In the genomic region with DNA sequence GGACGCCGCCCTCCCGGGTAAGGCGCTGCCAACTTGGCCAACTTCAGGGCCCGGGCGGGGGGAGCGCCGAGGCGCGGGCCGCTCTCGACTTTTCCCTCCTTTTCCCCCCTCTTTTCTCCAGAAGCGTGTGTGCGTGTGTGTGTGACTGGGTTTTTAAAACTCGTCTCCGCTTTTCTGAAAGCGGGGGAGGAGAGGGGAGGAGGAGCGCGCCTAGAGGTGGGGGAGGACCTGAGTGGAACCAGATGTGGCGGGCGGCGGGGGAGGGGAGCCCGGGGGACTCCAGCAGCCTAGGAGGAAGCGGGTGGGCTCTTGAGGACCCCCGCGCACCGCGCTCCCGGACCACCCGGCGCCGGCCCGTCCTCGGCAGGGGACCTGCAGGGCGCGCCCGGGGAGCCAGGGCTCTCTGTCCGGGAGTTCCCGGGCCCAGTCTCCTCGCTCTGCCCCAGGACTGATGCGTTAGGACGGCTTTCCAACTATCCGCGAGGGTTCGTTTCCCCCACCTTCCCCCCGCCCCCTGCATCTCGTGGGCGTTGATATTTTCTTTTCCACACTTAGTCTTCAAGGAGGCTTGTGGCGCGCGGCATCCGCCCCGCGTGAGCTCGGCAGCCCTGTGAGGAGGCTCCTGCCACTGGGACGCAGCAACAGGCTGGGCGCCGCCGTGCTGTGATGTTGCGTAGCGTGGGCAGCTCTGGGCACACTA, we compare ENCODE assay signal across 8 cellular contexts. TPM values are rescaled to one million over a fixed set of nuclear protein-coding genes. Genes with fewer than 3 reads are reported as not detected.
A peak's percentile ranks its signal among the peaks of the same experiment; 100 is the strongest.
DNase-seq lines count a peak whose midpoint lies in the region; ATAC-seq and TF ChIP-seq lines count a peak whose summit lies in the region.

No MANE protein-coding gene starts in this region.

- peak overlapping the region; percentile 92 for H3K9ac ChIP-seq in fibroblast of lung (ENCODE audit: insufficient read depth, low read length)

- H3K4me1 Mint-ChIP-seq in activated CD8-positive, alpha-beta T cell treated with anti-CD3 and anti-CD28 coated beads, Interleukin-2, amount 10 ng/mL, durations not matched to agents 7 days and 5 days (ENCODE audit: low read depth): peaks cover 7% of the 10 kb centered on the region
- peaks cover 62% of the 10 kb centered on the region for H3K4me1 Mint-ChIP-seq in nephron progenitor cell

- H3K27me3 Mint-ChIP-seq in activated CD8-positive, alpha-beta T cell treated with anti-CD3 and anti-CD28 coated beads, Interleukin-2, amount 10 ng/mL, durations not matched to agents 7 days and 5 days (ENCODE audit: low read depth): peaks cover 22% of the 10 kb centered on the region
- H3K27me3 Mint-ChIP-seq in nephron progenitor cell (ENCODE audit: low read depth, poor library complexity): peaks cover 5% of the 10 kb centered on the region

- H3K79me2 ChIP-seq in fibroblast of lung (ENCODE audit: control insufficient read depth, insufficient read depth, low read length): peaks cover 51% of the 10 kb centered on the region

- H3K27ac Mint-ChIP-seq in activated CD8-positive, alpha-beta T cell treated with anti-CD3 and anti-CD28 coated beads, Interleukin-2, amount 10 ng/mL, durations not matched to agents 7 days and 5 days: peak overlapping the region; percentile 27
- peak overlapping the region; percentile 99 for H3K27ac Mint-ChIP-seq in nephron progenitor cell

- no peaks in the 10 kb centered on the region for H3K9me3 Mint-ChIP-seq in activated CD8-positive, alpha-beta T cell treated with anti-CD3 and anti-CD28 coated beads, Interleukin-2, amount 10 ng/mL, durations not matched to agents 7 days and 5 days (ENCODE audit: insufficient read depth)
- H3K9me3 Mint-ChIP-seq in nephron progenitor cell: no peaks in the 10 kb centered on the region

- H3K4me2 ChIP-seq in fibroblast of lung (ENCODE audit: extremely low read depth, insufficient read depth, low read length): peak overlapping the region; percentile 64

- DNase-seq in CMK (ENCODE audit: low read depth) (peak; percentile 45), HK-2 (ENCODE audit: unreplicated experiment) (peak; percentile 45), fibroblast of lung (ENCODE audit: low read depth in 2 of 2) (peak; percentile 76 to 78), nephron progenitor cell (peak; percentile 62), tibial nerve (ENCODE audit: low spot score in 2 of 2) (no peak), NOMO-1 treated with DMSO at 0.1 percent for 48 hours (lab: John Stamatoyannopoulos, UW; ENCODE audit: unreplicated experiment) (no peak)
- DNase-seq in activated CD8-positive, alpha-beta T cell treated with anti-CD3 and anti-CD28 coated beads, Interleukin-2, amount 10 ng/mL, durations not matched to agents 7 days and 5 days: peak; percentile 48

- no peak overlapping the region for H2AFZ ChIP-seq in fibroblast of lung (ENCODE audit: low read length)

- H3K36me3 Mint-ChIP-seq in activated CD8-positive, alpha-beta T cell treated with anti-CD3 and anti-CD28 coated beads, Interleukin-2, amount 10 ng/mL, durations not matched to agents 7 days and 5 days (ENCODE audit: low read depth): peaks cover 3% of the 10 kb centered on the region
- peaks cover 25% of the 10 kb centered on the region for H3K36me3 Mint-ChIP-seq in nephron progenitor cell (ENCODE audit: low read depth)

- peak; percentile 63 for ATAC-seq in activated CD8-positive, alpha-beta T cell treated with anti-CD3 and anti-CD28 coated beads, Interleukin-2, amount 10 ng/mL, durations not matched to agents 7 days and 5 days
- no peak for ATAC-seq in HG03342 (IDR thresholded peaks at IDR 0.05; ENCODE audit: unreplicated experiment)

- TF ChIP-seq CTCF in fibroblast of lung (conservative IDR thresholded peaks at IDR 0.05 in 1 of 2, IDR thresholded peaks at IDR 0.05 in 1 of 2; ENCODE audit: low read depth in 1 of 2, low read length in 2 of 2): no peak
- no peak for TF ChIP-seq CTCF in nephron progenitor cell (IDR thresholded peaks at IDR 0.05)
- no peak for TF ChIP-seq CTCF in tibial nerve (IDR thresholded peaks at IDR 0.05)

- H3K4me3 ChIP-seq in fibroblast of lung (replicated peaks in 1 of 4; ENCODE audit: control extremely low read depth in 1 of 4, insufficient read depth in 1 of 4, low read depth in 3 of 4, low read length in 4 of 4) (peak overlapping the region; percentile 51 to 87 (median 74)), tibial nerve (peak overlapping the region; percentile 30 to 78 (median 50))

- WGBS in tibial nerve, 2 donors: 1% methylated on average over 51 to 59 of the region's 61 CpGs

- peak in 1 of 2 donors; percentile 1 for TF ChIP-seq POLR2A in tibial nerve (IDR thresholded peaks at IDR 0.05)

- H3K27me3 ChIP-seq in fibroblast of lung (ENCODE audit: control insufficient read depth, insufficient read depth, low read length) (no peaks in the 10 kb centered on the region), tibial nerve (peaks cover 0 to 20% of the 10 kb centered on the region in 2 donors)

- H3K4me1 ChIP-seq in fibroblast of lung (ENCODE audit: control insufficient read depth, extremely low read depth, insufficient read depth, low read length): peaks cover 30% of the 10 kb centered on the region
- H3K4me1 ChIP-seq in tibial nerve: peaks cover 0 to 51% (median 6%) of the 10 kb centered on the region in 4 donors

- peaks cover 2% of the 10 kb centered on the region for H4K20me1 ChIP-seq in fibroblast of lung (ENCODE audit: control insufficient read depth, extremely low read depth, insufficient read depth, low read length)

- peak overlapping the region; percentile 79 for H3K4me3 Mint-ChIP-seq in activated CD8-positive, alpha-beta T cell treated with anti-CD3 and anti-CD28 coated beads, Interleukin-2, amount 10 ng/mL, durations not matched to agents 7 days and 5 days
- H3K4me3 Mint-ChIP-seq in nephron progenitor cell: peak overlapping the region; percentile 97

- peak overlapping the region; percentile 89 for H3K27ac ChIP-seq in fibroblast of lung (ENCODE audit: insufficient read depth, low read length)
- peak overlapping the region; percentile 61 to 89 (median 78) for H3K27ac ChIP-seq in tibial nerve

- CTCF ChIA-PET in activated CD8-positive, alpha-beta T cell treated with anti-CD3 and anti-CD28 coated beads, Interleukin-2, amount 10 ng/mL, durations not matched to agents 7 days and 5 days (lab: Charles Lee): no interaction called here

- POLR2A ChIA-PET in activated CD8-positive, alpha-beta T cell treated with anti-CD3 and anti-CD28 coated beads, Interleukin-2, amount 10 ng/mL, durations not matched to agents 7 days and 5 days (lab: Charles Lee): no interaction called here

- no peak for TF ChIP-seq EP300 in tibial nerve (IDR thresholded peaks at IDR 0.05)

- no peaks in the 10 kb centered on the region for H3K9me3 ChIP-seq in fibroblast of lung (ENCODE audit: control insufficient read depth, insufficient read depth, low read depth, low read length)
- H3K9me3 ChIP-seq in tibial nerve: no peaks in the 10 kb centered on the region

- H3K36me3 ChIP-seq in fibroblast of lung (ENCODE audit: control insufficient read depth, insufficient read depth, low read length) (peaks cover 5% of the 10 kb centered on the region), tibial nerve (peaks cover 0 to 18% (median 0%) of the 10 kb centered on the region in 3 donors)

RNA-seq across cellular contexts. Expression of a gene that starts 0.6 kb away (rescaled TPM):
- 1 to 10 TPM; 1.7 to 2.3 TPM for total RNA-seq in activated CD8-positive, alpha-beta T cell treated with anti-CD3 and anti-CD28 coated beads, Interleukin-2, amount 10 ng/mL, durations not matched to agents 7 days and 5 days
- 164 and 246 TPM in 2 replicates for total RNA-seq in fibroblast of lung
- 48.2 and 98.7 TPM in 2 replicates for polyA plus RNA-seq in fibroblast of lung
- 116 and 244 TPM in 2 replicates for polyA plus RNA-seq in fibroblast of lung (2012)
- 101 and 208 TPM in 2 replicates for polyA minus RNA-seq in fibroblast of lung (ENCODE audit: low replicate concordance)
- total RNA-seq in tibial nerve: 100 to 1,000 TPM in 1 of 4 donors, 10 to 100 TPM in 3; 51.9 to 117 (median 78.0) TPM

Comparison
In these comparisons a context has a peak if more than half of its experiments do, and no peak if none do; other contexts are left out.
1. DNase-seq: peak in CMK (single experiment), HK-2 (single experiment), activated CD8-positive, alpha-beta T cell treated with anti-CD3 and anti-CD28 coated beads, Interleukin-2, amount 10 ng/mL, durations not matched to agents 7 days and 5 days (single experiment), fibroblast of lung (2 of 2) and nephron progenitor cell (single experiment); none in tibial nerve (0 of 2) and NOMO-1 treated with DMSO at 0.1 percent for 48 hours (single experiment).
2. RNA of a gene that starts 0.6 kb away (total RNA-seq): 164 to 246 TPM in fibroblast of lung and 51.9 to 117 TPM in tibial nerve; 1.7 to 2.3 TPM in activated CD8-positive, alpha-beta T cell treated with anti-CD3 and anti-CD28 coated beads, Interleukin-2, amount 10 ng/mL, durations not matched to agents 7 days and 5 days; every median in the first group is over 10 times any median in the second.